In genomic region chr1:29532741-29533140, GRCh38 we compare ENCODE assay signal across 20 cellular contexts.
"Had no signal": no experiment of that assay in that cellular context is flagged by ENCODE, and none has a peak within 500 bp of the region (broad histone marks: within the 10 kb centered on the region; RNA-seq: fewer than 3 reads in every experiment).

No MANE protein-coding gene starts in this region.

- H3K27me3 ChIP-seq: right lobe of liver, tibial nerve had no signal

- H3K4me1 ChIP-seq: psoas muscle, right lobe of liver, tibial nerve had no signal

- H3K4me3 Mint-ChIP-seq: activated CD4-positive, alpha-beta memory T cell treated with anti-CD3 and anti-CD28 coated beads for 36 hours; activated naive CD8-positive, alpha-beta T cell; activated T-cell treated with anti-CD3 and anti-CD28 coated beads, Interleukin-2, amount 50 U/mL, for 72 hours; brain; nephron progenitor cell; T-cell had no signal

- H3K36me3 ChIP-seq: right lobe of liver, tibial nerve had no signal

- DNase-seq: activated CD4-positive, alpha-beta memory T cell treated with anti-CD3 and anti-CD28 coated beads for 36 hours; activated gamma-delta T cell; activated T-cell treated with anti-CD3 and anti-CD28 coated beads, Interleukin-2, amount 50 U/mL, for 72 hours; amygdala; central memory CD4-positive, alpha-beta T cell; effector memory CD4-positive, alpha-beta T cell; hypothalamus; left ventricle myocardium superior; mesenchymal stem cell; nephron progenitor cell; occipital lobe; psoas muscle; SK-N-SH; stimulated activated CD4-positive, alpha-beta T cell treated with anti-CD3 and anti-CD28 coated beads, Interleukin-1b, Interleukin-23, amount 100 ng/mL, for 48 hours; T-cell; T1000 had no signal

- H3K4me2 ChIP-seq: SK-N-SH had no signal

- H3K4me3 ChIP-seq: psoas muscle, right lobe of liver, tibial nerve had no signal

- H3K9me3 ChIP-seq: right lobe of liver had no signal

- H3K36me3 Mint-ChIP-seq: activated CD4-positive, alpha-beta memory T cell treated with anti-CD3 and anti-CD28 coated beads for 36 hours; brain; T-cell had no signal

- H3K27ac Mint-ChIP-seq: activated CD4-positive, alpha-beta memory T cell treated with anti-CD3 and anti-CD28 coated beads for 36 hours; activated naive CD8-positive, alpha-beta T cell; activated T-cell treated with anti-CD3 and anti-CD28 coated beads, Interleukin-2, amount 50 U/mL, for 72 hours; brain; nephron progenitor cell; T-cell had no signal

- H3K9ac ChIP-seq: SK-N-SH had no signal

- H3K27ac ChIP-seq: psoas muscle, right lobe of liver, tibial nerve had no signal

- H3K4me1 Mint-ChIP-seq: brain, nephron progenitor cell, T-cell had no signal

- ATAC-seq: activated T-cell treated with anti-CD3 and anti-CD28 coated beads, Interleukin-2, amount 50 U/mL, for 72 hours; left ventricle myocardium superior; psoas muscle; right lobe of liver; T-cell had no signal
